ENCODE assay signal across 24 cellular contexts in the genomic region with DNA sequence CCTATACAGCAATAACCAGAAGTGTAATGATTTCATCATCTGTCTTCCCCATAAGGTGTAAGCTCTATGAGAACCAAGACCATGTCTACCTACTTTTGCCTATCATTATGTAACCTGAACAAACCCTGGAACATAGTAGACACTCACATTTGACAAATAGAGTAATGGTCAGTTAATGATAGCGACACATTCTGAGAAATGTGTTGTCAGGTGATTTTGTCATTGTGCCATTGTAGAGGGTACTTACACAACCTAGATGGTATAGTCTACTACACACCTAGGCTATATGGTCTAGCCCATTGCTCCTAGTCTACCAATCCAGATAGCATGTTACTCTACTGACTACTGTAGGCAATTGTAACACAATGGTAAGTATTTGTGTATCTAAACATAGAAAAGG. TPM values are rescaled to one million over a fixed set of nuclear protein-coding genes. Genes with fewer than 3 reads are reported as not detected.
A peak's percentile ranks its signal among the peaks of the same experiment; 100 is the strongest.
DNase-seq lines count a peak whose midpoint lies in the region; ATAC-seq, FAIRE-seq and TF ChIP-seq lines count a peak whose summit lies in the region.
"Had no signal": no experiment of that assay in that cellular context is flagged by ENCODE, and none has a peak within 500 bp of the region (broad histone marks: within the 10 kb centered on the region; RNA-seq: fewer than 3 reads in every experiment).

No MANE protein-coding gene starts in this region.

- H3K4me1 ChIP-seq in A549 (no peaks in the 10 kb centered on the region), HEK293 (ENCODE audit: control insufficient read depth, insufficient read depth, low read length) (no peaks in the 10 kb centered on the region), K562 (replicated peaks in 1 of 2; ENCODE audit: control insufficient read depth in 2 of 2, insufficient read depth in 2 of 2, low read length in 2 of 2) (no peaks in the 10 kb centered on the region)
- H3K4me1 ChIP-seq: BE2C, BLaER1 had no signal

- H3K27ac ChIP-seq in A549 (no peak overlapping the region), HEK293 (ENCODE audit: extremely low read depth, low read depth, low read length) (no peak overlapping the region), K562 (ENCODE audit: extremely low read depth, low read depth, low read length) (no peak overlapping the region)
- H3K27ac ChIP-seq: 22Rv1, BLaER1 had no signal

- TF ChIP-seq POLR2A in A549 (IDR thresholded peaks at IDR 0.05; ENCODE audit: low read length) = no peak
- no peak for TF ChIP-seq POLR2A in K562 (conservative IDR thresholded peaks at IDR 0.05)

- TF ChIP-seq RAD21 in A549 (conservative IDR thresholded peaks at IDR 0.05 in 1 of 2, IDR thresholded peaks at IDR 0.05 in 1 of 2) (no peak), K562 (CRISPR knock-in tag; conservative IDR thresholded peaks at IDR 0.05 in 1 of 2, IDR thresholded peaks at IDR 0.05 in 1 of 2) (no peak)

- FAIRE-seq in A549 (lab: Jason Lieb, UNC) = peak; percentile 46
- FAIRE-seq in K562 (lab: Jason Lieb, UNC) = no peak
- FAIRE-seq: GM12878, GM19239 had no signal

- no peak overlapping the region for H3K4me2 ChIP-seq in A549
- H3K4me2 ChIP-seq in K562 (ENCODE audit: insufficient read depth, low read length) = no peak overlapping the region
- H3K4me2 ChIP-seq: BLaER1 had no signal

- CTCF ChIA-PET in A549 (lab: Yijun Ruan, JAX) = no interaction called here
- CTCF ChIA-PET in HEK293 (lab: Yijun Ruan, JAX) = no interaction called here
- CTCF ChIA-PET in K562 (lab: Yijun Ruan, JAX; ENCODE audit: low intra/inter-chr PET ratio) = no interaction called here

- DNase-seq in A549 (ENCODE audit: low read depth in 1 of 2, low spot score in 1 of 2) (no peak), K562 (ENCODE audit: extremely low read depth in 1 of 4, low spot score in 3 of 4) (no peak), NCI-H146 treated with DMSO at 0.1 percent for 48 hours (lab: John Stamatoyannopoulos, UW; ENCODE audit: unreplicated experiment) (no peak), NCI-H774 (lab: John Stamatoyannopoulos, UW) (no peak)
- no peak for DNase-seq in stimulated activated naive CD4-positive, alpha-beta T cell treated with Interleukin-2 at 50 U/mL for 16 hours (lab: John Stamatoyannopoulos, UW)
- DNase-seq: ACHN; BE2C; C1 segment of cervical spinal cord; CD4-positive, alpha-beta memory T cell; CD4-positive, CD25-positive, alpha-beta regulatory T cell; CD8-positive, alpha-beta memory T cell; COR-L47; DMS 273 treated with DMSO at 0.1 percent for 48 hours; DMS153; DMS53; DMS79; DND-41; EL; GDM1 had no signal

- no peak overlapping the region for H3K4me3 ChIP-seq in A549
- no peak overlapping the region for H3K4me3 ChIP-seq in HEK293 (ENCODE audit: low read depth, low read length)
- no peak overlapping the region for H3K4me3 ChIP-seq in K562
- H3K4me3 ChIP-seq: BLaER1, GM12878 had no signal

- H3K79me2 ChIP-seq in K562 (ENCODE audit: control insufficient read depth, insufficient read depth, low read length) = no peaks in the 10 kb centered on the region

- peaks cover 3 to 4% of the 10 kb centered on the region in 2 experiments; a peak in 1 of 5 replicates for H3K27me3 ChIP-seq in K562 (ENCODE audit: control insufficient read depth in 2 of 2, insufficient read depth in 2 of 2, low read length in 2 of 2)
- H3K27me3 ChIP-seq: BE2C, BLaER1 had no signal

- WGBS in A549 (ENCODE audit: missing lambda C conversion rate) = 83% methylated on average over 1 of the region's 1 CpG
- 0% methylated on average over 1 of the region's 1 CpG for WGBS in K562 (ENCODE audit: insufficient coverage, low coverage, missing lambda C conversion rate)

- in situ Hi-C loops in K562 (cut with MboI) = no loop called here

- POLR2A ChIA-PET in A549 (lab: Yijun Ruan, JAX) = no interaction called here
- POLR2A ChIA-PET in HEK293 (lab: Yijun Ruan, JAX) = no interaction called here
- POLR2A ChIA-PET in K562 (lab: Yijun Ruan, JAX) = no interaction called here

- no peaks in the 10 kb centered on the region for H4K20me1 ChIP-seq in K562 (replicated peaks; ENCODE audit: control insufficient read depth, insufficient read depth, low read length)
- H4K20me1 ChIP-seq: BLaER1 had no signal

- intact Hi-C loops in K562 (cut with micrococcal nuclease) = no loop called here

- H3K9me1 ChIP-seq in K562 (ENCODE audit: control insufficient read depth, insufficient read depth, low read length) = no peaks in the 10 kb centered on the region

- TF ChIP-seq CTCF in A549 (IDR thresholded peaks at IDR 0.05) (no peak), HEK293 (tag by site-specific recombination; IDR thresholded peaks at IDR 0.05) (no peak), K562 (IDR thresholded peaks at IDR 0.05 in 2 of 3, conservative IDR thresholded peaks at IDR 0.05 in 1 of 3; ENCODE audit: insufficient read depth in 2 of 3, low read depth in 1 of 3, low read length in 3 of 3) (no peak)

- TF ChIP-seq EP300 in A549 (IDR thresholded peaks at IDR 0.05) (no peak), K562 (IDR thresholded peaks at IDR 0.05; ENCODE audit: low read length) (no peak)

- ATAC-seq in A549 (no peak), K562 (no peak)
- ATAC-seq: GM12878 had no signal

- no peak overlapping the region for H2AFZ ChIP-seq in K562 (ENCODE audit: low read depth, low read length)

- BruUV-seq in K562 (replicated peaks; lab: Mats Ljungman, UMichigan) = no TSS peak

- H3K36me3 ChIP-seq in HEK293 (ENCODE audit: control insufficient read depth in 2 of 2, insufficient read depth in 1 of 2, low read length in 2 of 2) = no peaks in the 10 kb centered on the region
- H3K36me3 ChIP-seq in K562 (ENCODE audit: control insufficient read depth, insufficient read depth, low read length) = no peaks in the 10 kb centered on the region
- H3K36me3 ChIP-seq: BE2C, BLaER1 had no signal

- no peak overlapping the region for H3K9ac ChIP-seq in K562 (ENCODE audit: insufficient read depth in 1 of 2, low read depth in 2 of 2, low read length in 2 of 2)
- H3K9ac ChIP-seq: BLaER1 had no signal

- no peaks in the 10 kb centered on the region for H3K9me3 ChIP-seq in A549
- H3K9me3 ChIP-seq in HEK293 (ENCODE audit: control insufficient read depth, insufficient read depth, low read depth, low read length) = no peaks in the 10 kb centered on the region
- H3K9me3 ChIP-seq in K562 (replicated peaks; ENCODE audit: control insufficient read depth, insufficient read depth, low read depth, low read length) = no peaks in the 10 kb centered on the region
- H3K9me3 ChIP-seq: BLaER1 had no signal

TF ChIP-seq in A549, 52 proteins besides CTCF, POLR2A, EP300 and RAD21 (continues in another document):
- TF ChIP-seq ZNF302 (CRISPR knock-in tag; IDR thresholded peaks at IDR 0.05) (no peak), CHD2 (IDR thresholded peaks at IDR 0.05; ENCODE audit: low read length, partially characterized antibody) (no peak)

TF ChIP-seq in HEK293, 187 proteins besides CTCF, POLR2A, EP300 and RAD21 (continues in another document):
- no peak for TF ChIP-seq ZBTB48 (tag by site-specific recombination; IDR thresholded peaks at IDR 0.05)

TF ChIP-seq in K562, 482 proteins besides CTCF, POLR2A, EP300 and RAD21 (continues in another document):
- TF ChIP-seq SOX6 (IDR thresholded peaks at IDR 0.05) = no peak
- TF ChIP-seq, protein P1, sequence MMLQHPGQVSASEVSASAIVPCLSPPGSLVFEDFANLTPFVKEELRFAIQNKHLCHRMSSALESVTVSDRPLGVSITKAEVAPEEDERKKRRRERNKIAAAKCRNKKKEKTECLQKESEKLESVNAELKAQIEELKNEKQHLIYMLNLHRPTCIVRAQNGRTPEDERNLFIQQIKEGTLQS (IDR thresholded peaks at IDR 0.05) = 0 out of 2 replicates have a peak, but pooled peaks have one; percentile 36
- TF ChIP-seq, protein P1 (CRISPR knock-in tag; conservative IDR thresholded peaks at IDR 0.05) = no peak

RNA-seq across cellular contexts. Expression of gene WDR41, which starts 22.3 kb away (rescaled TPM):
- 88.5 and 89.5 TPM in 2 replicates for polyA plus RNA-seq in A549 (2011; rRNA removed)
- polyA plus RNA-seq in A549 (2012; cell fraction: cytosol; rRNA removed) = 22.4 and 26.2 TPM in 2 replicates
- polyA plus RNA-seq in A549 (2012; cell fraction: nucleus; rRNA removed) = 7.6 and 11.2 TPM in 2 replicates
- 60.8 to 65.6 TPM (median 62.1 TPM) in 3 replicates for polyA plus RNA-seq in A549 (2017; fragmentation: RNase III; extraction: RNeasy Plus Mini Kit Qiagen cat#74134 plus additional on column Dnase treatment)
- polyA minus RNA-seq in A549 (2011; rRNA and poly(A)+ RNA removed) = 47.5 and 62.1 TPM in 2 replicates
- total RNA-seq in K562 (2011; cell fraction: chromatin; rRNA removed; ENCODE audit: low replicate concordance) = 23.2 and 59.0 TPM in 2 replicates
- 14.2 and 15.0 TPM in 2 replicates for total RNA-seq in K562 (2011; cell fraction: nucleolus; rRNA removed)
- 30.9 and 43.3 TPM in 2 replicates for total RNA-seq in K562 (2011; cell fraction: nucleoplasm; rRNA removed)
- 33.6 and 36.0 TPM in 2 replicates for total RNA-seq in K562 (2014; rRNA removed)
- 56.5 and 60.4 TPM in 2 replicates for total RNA-seq in K562 (2014; rRNA removed; fragmentation: Illumina TruSeq; extraction: Trizol)
- 46.1 and 48.0 TPM in 2 replicates for total RNA-seq in K562 (2015; rRNA removed; fragmentation: Illumina TruSeq; extraction: Trizol)
- 43.0 and 45.3 TPM in 2 replicates for total RNA-seq in K562 (2021)
- polyA plus RNA-seq in K562 (2011; rRNA removed) = 48.7 and 60.2 TPM in 2 replicates
- polyA plus RNA-seq in K562 (2011; cell fraction: cytosol; rRNA removed) = 16.6 and 25.3 TPM in 2 replicates
- polyA plus RNA-seq in K562 (2011; cell fraction: nucleus; rRNA removed) = 29.1 and 44.4 TPM in 2 replicates
- 53.2 and 64.8 TPM in 2 replicates for polyA plus RNA-seq in K562 (2012)
- polyA plus RNA-seq in K562 (2014; fragmentation: Illumina TruSeq; extraction: Trizol) = 51.9 and 55.5 TPM in 2 replicates
- 10 to 100 TPM; 66.2 to 67.2 TPM for polyA plus RNA-seq in K562 (2014; fragmentation: Nextera tagmentation; extraction: Ambion mirVana)
- 44.7 and 47.6 TPM in 2 replicates for polyA plus RNA-seq in K562 (2014; rRNA removed)
- 89.9 and 93.7 TPM in 2 replicates for polyA minus RNA-seq in K562 (2011; rRNA and poly(A)+ RNA removed)
- polyA minus RNA-seq in K562 (2011; cell fraction: cytosol; rRNA and poly(A)+ RNA removed) = 31.4 and 36.0 TPM in 2 replicates
- 26.7 and 45.7 TPM in 2 replicates for polyA minus RNA-seq in K562 (2011; cell fraction: nucleus; rRNA and poly(A)+ RNA removed)
